ENCODE assay signal across 9 cellular contexts in genomic region chr9:124040186-124040920, GRCh38. TPM values are rescaled to one million over a fixed set of nuclear protein-coding genes. Genes with fewer than 3 reads are reported as not detected.
A peak's percentile ranks its signal among the peaks of the same experiment; 100 is the strongest.
DNase-seq lines count a peak whose midpoint lies in the region; ATAC-seq and TF ChIP-seq lines count a peak whose summit lies in the region.
"Had no signal": no experiment of that assay in that cellular context is flagged by ENCODE, and none has a peak within 500 bp of the region (broad histone marks: within the 10 kb centered on the region; RNA-seq: fewer than 3 reads in every experiment).

No MANE protein-coding gene starts in this region.

- peaks cover 55% of the 10 kb centered on the region for H3K27me3 Mint-ChIP-seq in activated naive CD4-positive, alpha-beta T cell treated with anti-CD3 and anti-CD28 coated beads, Interleukin-2, amount 50 U/mL, for 24 hours

- H3K27ac ChIP-seq in left lung (no peak overlapping the region), transverse colon (no peak overlapping the region), thyroid gland (no peak overlapping the region)
- H3K27ac ChIP-seq: adrenal gland had no signal

- no peaks in the 10 kb centered on the region for H3K9me3 ChIP-seq in left lung
- H3K9me3 ChIP-seq in transverse colon: no peaks in the 10 kb centered on the region
- no peaks in the 10 kb centered on the region for H3K9me3 ChIP-seq in thyroid gland
- H3K9me3 ChIP-seq: adrenal gland had no signal

- H3K36me3 Mint-ChIP-seq in activated naive CD4-positive, alpha-beta T cell treated with anti-CD3 and anti-CD28 coated beads, Interleukin-2, amount 50 U/mL, for 24 hours: no peaks in the 10 kb centered on the region

- H3K4me3 ChIP-seq in left lung: peak overlapping the region; percentile 4 to 18
- H3K4me3 ChIP-seq in transverse colon: peak overlapping the region; percentile 21 to 54 (median 36)
- peak overlapping the region in 1 of 3 donors; percentile 28 for H3K4me3 ChIP-seq in thyroid gland (replicated peaks in 1 of 3)

- TF ChIP-seq EP300 in transverse colon (IDR thresholded peaks at IDR 0.05; ENCODE audit: low read depth): no peak

- peak overlapping the region; percentile 36 for H3K4me3 Mint-ChIP-seq in activated naive CD4-positive, alpha-beta T cell treated with anti-CD3 and anti-CD28 coated beads, Interleukin-2, amount 50 U/mL, for 24 hours

- peak overlapping the region; percentile 23 for H3K27ac Mint-ChIP-seq in activated naive CD4-positive, alpha-beta T cell treated with anti-CD3 and anti-CD28 coated beads, Interleukin-2, amount 50 U/mL, for 24 hours

- ATAC-seq in left lung (peak; percentile 54), GM21381 (IDR thresholded peaks at IDR 0.05; ENCODE audit: unreplicated experiment) (no peak)

- WGBS in transverse colon (ENCODE audit: low coverage in 1 of 2), 2 donors: 39 to 71% methylated on average over 4 to 21 of the region's 21 CpGs
- 34 to 44% methylated on average over 14 to 16 of the region's 21 CpGs for WGBS in thyroid gland, 2 donors

- H3K27me3 ChIP-seq in left lung (peaks cover 31 to 100% of the 10 kb centered on the region in 2 donors), transverse colon (peaks cover 91% of the 10 kb centered on the region), thyroid gland (peaks cover 6% of the 10 kb centered on the region)

- in situ Hi-C loops in transverse colon (cut with MboI; ENCODE audit: low pct_ligation_motif_present in 1 of 4, low pct_unique_long_range_greater_than_20kb in 1 of 4, low sequenced_read_pairs in 3 of 4): loop anchor here (5.0 to 25.0 kb wide), 5 partner anchors 328 to 628 kb away; no protein-coding TSS in a partner anchor

- H3K9me3 Mint-ChIP-seq in activated naive CD4-positive, alpha-beta T cell treated with anti-CD3 and anti-CD28 coated beads, Interleukin-2, amount 50 U/mL, for 24 hours: no peaks in the 10 kb centered on the region

- H3K36me3 ChIP-seq in left lung (no peaks in the 10 kb centered on the region), transverse colon (no peaks in the 10 kb centered on the region), thyroid gland (no peaks in the 10 kb centered on the region)
- H3K36me3 ChIP-seq: adrenal gland had no signal

- peaks cover 12% of the 10 kb centered on the region for H3K4me1 Mint-ChIP-seq in activated naive CD4-positive, alpha-beta T cell treated with anti-CD3 and anti-CD28 coated beads, Interleukin-2, amount 50 U/mL, for 24 hours

- intact Hi-C loops in left lung (cut with DNase I): loop anchor here in 1 of 2 donors (10.0 kb wide), 1 partner anchor 496 kb away; no protein-coding TSS in a partner anchor
- intact Hi-C loops in transverse colon (cut with DNase I; ENCODE audit: low total_unique reads): loop anchor here (2.0 kb wide), 2 partner anchors 496 to 638 kb away; no protein-coding TSS in a partner anchor
- intact Hi-C loops in thyroid gland (cut with DNase I): loop anchor here (5.0 kb wide), 1 partner anchor 498 kb away; no protein-coding TSS in a partner anchor

- DNase-seq in activated naive CD4-positive, alpha-beta T cell treated with Interleukin-2 at 50 U/mL for 16 hours: no peak
- DNase-seq in amniotic epithelial cell (ENCODE audit: low read depth): peak; percentile 60
- DNase-seq in left lung: no peak
- no peak for DNase-seq in transverse colon
- DNase-seq in thyroid gland: no peak
- DNase-seq in cerebellar cortex (ENCODE audit: low spot score): no peak

- H3K4me1 ChIP-seq in left lung (peaks cover 8 to 18% of the 10 kb centered on the region in 2 donors), transverse colon (peaks cover 8 to 20% (median 17%) of the 10 kb centered on the region in 4 donors), thyroid gland (peaks cover 12 to 18% of the 10 kb centered on the region in 2 donors)

- TF ChIP-seq POLR2A in transverse colon (IDR thresholded peaks at IDR 0.05) (no peak), thyroid gland (IDR thresholded peaks at IDR 0.05) (no peak)

- no peak for TF ChIP-seq CTCF in left lung (IDR thresholded peaks at IDR 0.05)
- TF ChIP-seq CTCF in transverse colon (IDR thresholded peaks at IDR 0.05): no peak
- TF ChIP-seq CTCF in thyroid gland (IDR thresholded peaks at IDR 0.05): no peak

RNA-seq across cellular contexts. Expression of gene LHX2, which starts 28.8 kb away (rescaled TPM):
- total RNA-seq in left lung (not detected), transverse colon (not detected), thyroid gland (not detected)
